Comparison of ENCODE assay signal across 25 cellular contexts in genomic region chr17:70080541-70081347, GRCh38. TPM values are rescaled to one million over a fixed set of nuclear protein-coding genes. Genes with fewer than 3 reads are reported as not detected.
DNase-seq lines count a peak whose midpoint lies in the region; ATAC-seq and TF ChIP-seq lines count a peak whose summit lies in the region.
"Had no signal": no experiment of that assay in that cellular context is flagged by ENCODE, and none has a peak within 500 bp of the region (broad histone marks: within the 10 kb centered on the region; RNA-seq: fewer than 3 reads in every experiment).

No MANE protein-coding gene starts in this region.

- H3K27ac ChIP-seq in ACC112 (ENCODE audit: low read depth, low read length) (peak overlapping the region; percentile 63), IMR-90 (ENCODE audit: insufficient read depth, low read length) (no peak overlapping the region), neuronal stem cell (replicated peaks; ENCODE audit: low read length) (no peak overlapping the region)
- H3K27ac ChIP-seq: SJCRH30, vagina had no signal

- no peak for ATAC-seq in IMR-90 (ENCODE audit: low read depth)
- no peak for ATAC-seq in HG03571 (IDR thresholded peaks at IDR 0.05; ENCODE audit: unreplicated experiment)
- no peak for ATAC-seq in HG03097 (IDR thresholded peaks at IDR 0.05; ENCODE audit: low FRiP score, unreplicated experiment)
- ATAC-seq: activated CD4-positive, CD25-positive, alpha-beta regulatory T cell treated with anti-CD3 and anti-CD28 coated beads, Interleukin-2, amount 50 U/mL, for 24 hours; naive thymus-derived CD8-positive, alpha-beta T cell had no signal

- H2BK20ac ChIP-seq in IMR-90 (ENCODE audit: low read depth, low read length): no peak overlapping the region

- TF ChIP-seq POLR2A in IMR-90 (IDR thresholded peaks at IDR 0.05; ENCODE audit: low read depth, low read length): no peak

- peaks cover 23% of the 10 kb centered on the region for H3K4me1 ChIP-seq in ACC112 (ENCODE audit: control insufficient read depth, insufficient read depth, low read length, unreplicated experiment)
- no peaks in the 10 kb centered on the region for H3K4me1 ChIP-seq in IMR-90 (ENCODE audit: control insufficient read depth, insufficient read depth, low read length)
- H3K4me1 ChIP-seq in neuronal stem cell (ENCODE audit: control insufficient read depth in 2 of 2, insufficient read depth in 1 of 2, low read depth in 1 of 2, low read length in 2 of 2): no peaks in the 10 kb centered on the region
- H3K4me1 ChIP-seq: SJCRH30, vagina had no signal

- no peak overlapping the region for H2BK12ac ChIP-seq in neuronal stem cell (ENCODE audit: low read length)

- no peak overlapping the region for H3K56ac ChIP-seq in IMR-90 (ENCODE audit: extremely low read depth, insufficient read depth, low read length)

- H4K5ac ChIP-seq in IMR-90 (ENCODE audit: low read depth, low read length): no peak overlapping the region

- H3K4ac ChIP-seq in IMR-90 (ENCODE audit: low read depth, low read length): no peak overlapping the region
- H3K4ac ChIP-seq in neuronal stem cell (ENCODE audit: low read length): no peak overlapping the region

- POLR2A ChIA-PET in IMR-90 (lab: Charles Lee; ENCODE audit: unreplicated experiment): no interaction called here

- no peak overlapping the region for H3K4me2 ChIP-seq in IMR-90 (ENCODE audit: low read depth, low read length)
- H3K4me2 ChIP-seq in neuronal stem cell (ENCODE audit: insufficient read depth, low read length, poor library complexity, severe bottlenecking): no peak overlapping the region

- dilution Hi-C loops in IMR-90 (cut with HindIII; ENCODE audit: low sequenced_read_pairs, unreplicated experiment): no loop called here

- H4K91ac ChIP-seq in IMR-90 (ENCODE audit: insufficient read depth, low read depth, low read length): no peak overlapping the region
- no peak overlapping the region for H4K91ac ChIP-seq in neuronal stem cell (ENCODE audit: low read depth, low read length, poor library complexity)

- H2AK9ac ChIP-seq in IMR-90 (replicated peaks; ENCODE audit: low read depth, low read length, poor library complexity): no peak overlapping the region

- no peak overlapping the region for H2BK15ac ChIP-seq in IMR-90 (ENCODE audit: low read depth, low read length)
- no peak overlapping the region for H2BK15ac ChIP-seq in neuronal stem cell (ENCODE audit: low read length)

- H3K9me3 ChIP-seq in IMR-90 (ENCODE audit: control insufficient read depth, insufficient read depth, low read length): no peaks in the 10 kb centered on the region
- no peaks in the 10 kb centered on the region for H3K9me3 ChIP-seq in neuronal stem cell (replicated peaks in 1 of 2; ENCODE audit: control insufficient read depth in 2 of 2, insufficient read depth in 1 of 2, low read depth in 1 of 2, low read length in 2 of 2)
- H3K9me3 ChIP-seq: SJCRH30, stomach, vagina had no signal

- no peak overlapping the region for H3K14ac ChIP-seq in IMR-90 (replicated peaks; ENCODE audit: low read depth, low read length)
- no peak overlapping the region for H3K14ac ChIP-seq in neuronal stem cell (ENCODE audit: low read length)

- H2BK5ac ChIP-seq in IMR-90 (ENCODE audit: low read depth, low read length, poor library complexity, severe bottlenecking): no peak overlapping the region
- H2BK5ac ChIP-seq in neuronal stem cell (ENCODE audit: low read length): no peak overlapping the region

- H2AFZ ChIP-seq in ACC112 (ENCODE audit: low read length, unreplicated experiment): no peak overlapping the region
- no peak overlapping the region for H2AFZ ChIP-seq in IMR-90 (replicated peaks; ENCODE audit: low read length, poor library complexity)
- no peak overlapping the region for H2AFZ ChIP-seq in neuronal stem cell (ENCODE audit: low read length)

- H3K9ac ChIP-seq in IMR-90 (ENCODE audit: low read depth, low read length) (no peak overlapping the region), neuronal stem cell (ENCODE audit: low read depth, low read length, poor library complexity) (no peak overlapping the region)

- H2AK5ac ChIP-seq in IMR-90 (ENCODE audit: low read depth, low read length) (no peak overlapping the region), neuronal stem cell (ENCODE audit: low read depth, low read length) (no peak overlapping the region)

- H3K27me3 ChIP-seq in ACC112 (ENCODE audit: insufficient read depth, low read length) (no peaks in the 10 kb centered on the region), IMR-90 (ENCODE audit: control insufficient read depth, insufficient read depth, low read length) (no peaks in the 10 kb centered on the region; the same call in 1 of the 2 replicates), neuronal stem cell (ENCODE audit: control insufficient read depth in 3 of 3, insufficient read depth in 3 of 3, low read depth in 1 of 3, low read length in 3 of 3) (no peaks in the 10 kb centered on the region)
- H3K27me3 ChIP-seq: SJCRH30, stomach, vagina had no signal

- peak; percentile 55 for DNase-seq in IMR-90
- peak; percentile 87 for DNase-seq in choroid plexus epithelial cell (ENCODE audit: low read depth)
- peak; percentile 62 for DNase-seq in myocyte (ENCODE audit: low read depth)
- no peak for DNase-seq in neuronal stem cell (ENCODE audit: low spot score)
- no peak for DNase-seq in Kasumi-1 (lab: John Stamatoyannopoulos, UW)
- DNase-seq: amniotic stem cell; COR-L47; head of caudate nucleus; immature natural killer cell; naive thymus-derived CD8-positive, alpha-beta T cell; NCI-H2081; NCI-H524 treated with DMSO at 0.1 percent for 48 hours; SJCRH30; stomach; T1000 had no signal

- H3K4me3 ChIP-seq in ACC112 (ENCODE audit: low read depth, low read length) (no peak overlapping the region), IMR-90 (ENCODE audit: insufficient read depth, low read depth, low read length) (no peak overlapping the region), choroid plexus epithelial cell (ENCODE audit: low read depth, low read length) (no peak overlapping the region), neuronal stem cell (ENCODE audit: low read length in 2 of 2) (no peak overlapping the region)
- H3K4me3 ChIP-seq: coronary artery, SJCRH30, stomach, vagina had no signal

- H3K9me1 ChIP-seq in IMR-90 (ENCODE audit: insufficient read depth, low read length): no peaks in the 10 kb centered on the region

- H3K23ac ChIP-seq in IMR-90 (ENCODE audit: low read depth, low read length): no peak overlapping the region
- no peak overlapping the region for H3K23ac ChIP-seq in neuronal stem cell (ENCODE audit: low read depth, low read length, poor library complexity)

- no TSS peak for BruUV-seq in IMR-90 (replicated peaks; lab: Mats Ljungman, UMichigan)

- in situ Hi-C loops in IMR-90 (cut with MboI; ENCODE audit: low sequenced_read_pairs): no loop called here

- no peaks in the 10 kb centered on the region for H3K79me1 ChIP-seq in IMR-90 (ENCODE audit: low read depth in 1 of 2, low read length in 2 of 2)
- H3K79me1 ChIP-seq in neuronal stem cell (ENCODE audit: low read depth, low read length): no peaks in the 10 kb centered on the region

- no peak for TF ChIP-seq CTCF in IMR-90 (conservative IDR thresholded peaks at IDR 0.05; ENCODE audit: low read depth, low read length)
- TF ChIP-seq CTCF in choroid plexus epithelial cell (conservative IDR thresholded peaks at IDR 0.05; ENCODE audit: low read depth, low read length): no peak

- intact Hi-C loops in IMR-90 (cut with micrococcal nuclease): no loop called here

- no peaks in the 10 kb centered on the region for H4K20me1 ChIP-seq in IMR-90 (ENCODE audit: insufficient read depth, low read length)

- no peak overlapping the region for H2BK120ac ChIP-seq in IMR-90 (ENCODE audit: low read depth, low read length)
- H2BK120ac ChIP-seq in neuronal stem cell (ENCODE audit: low read depth, low read length): no peak overlapping the region

- H4K8ac ChIP-seq in IMR-90 (ENCODE audit: low read depth in 2 of 2, low read length in 2 of 2) (no peak overlapping the region), neuronal stem cell (ENCODE audit: low read depth, low read length) (no peak overlapping the region)

- H3K18ac ChIP-seq in IMR-90 (ENCODE audit: low read depth, low read length) (no peak overlapping the region), neuronal stem cell (ENCODE audit: low read length) (no peak overlapping the region)

- CTCF ChIA-PET in IMR-90 (lab: Yijun Ruan, JAX): interaction anchor here (0.6 to 1.2 kb wide), 2 partner anchors 11 to 572 kb away, joined by 3 to 5 read pairs; no protein-coding TSS in a partner anchor

- no peak for TF ChIP-seq RAD21 in IMR-90 (IDR thresholded peaks at IDR 0.05; ENCODE audit: low read length)

- H3K79me2 ChIP-seq in ACC112 (ENCODE audit: control insufficient read depth, insufficient read depth, low read length, unreplicated experiment): no peaks in the 10 kb centered on the region

- no peaks in the 10 kb centered on the region for H3K36me3 ChIP-seq in ACC112 (ENCODE audit: insufficient read depth, low read length)
- H3K36me3 ChIP-seq in IMR-90 (ENCODE audit: control insufficient read depth, insufficient read depth, low read length): no peaks in the 10 kb centered on the region
- H3K36me3 ChIP-seq in neuronal stem cell (replicated peaks in 1 of 2; ENCODE audit: control insufficient read depth in 2 of 2, insufficient read depth in 2 of 2, low read length in 2 of 2): no peaks in the 10 kb centered on the region
- H3K36me3 ChIP-seq: SJCRH30, stomach, vagina had no signal

- WGBS in IMR-90 (ENCODE audit: extremely low coverage in 2 of 2, insufficient read length in 1 of 2), 2 experiments: no CpG with 5 or more reads among the region's 7 CpGs
- WGBS in neuronal stem cell (ENCODE audit: extremely low coverage in 2 of 2, insufficient read length in 2 of 2, insufficient replicate concordance in 1 of 2), 2 donors: no CpG with 5 or more reads among the region's 7 CpGs

TF ChIP-seq in IMR-90, 13 proteins besides CTCF, POLR2A, EP300 and RAD21 (continues in another document):
- TF ChIP-seq MAFK (IDR thresholded peaks at IDR 0.05; ENCODE audit: low read depth, low read length) (no peak), FOS (IDR thresholded peaks at IDR 0.05; ENCODE audit: low read depth, low read length) (no peak), NFE2L2 (IDR thresholded peaks at IDR 0.05; ENCODE audit: low read depth, low read length) (no peak), MXI1 (IDR thresholded peaks at IDR 0.05; ENCODE audit: borderline replicate concordance, low read depth, low read length) (no peak), CHD1 (IDR thresholded peaks at IDR 0.05; ENCODE audit: low read depth, low read length) (no peak), SMC3 (IDR thresholded peaks at IDR 0.05; ENCODE audit: low read depth, low read length) (no peak), BHLHE40 (IDR thresholded peaks at IDR 0.05; ENCODE audit: low read depth, low read length) (no peak)

RNA-seq across cellular contexts. Expression of gene KCNJ16, which starts 5.7 kb away (rescaled TPM):
- total RNA-seq in IMR-90 (2012; rRNA removed): not detected in 2 replicates
- not detected in 2 replicates for polyA plus RNA-seq in IMR-90 (2012; rRNA removed)
- polyA plus RNA-seq in IMR-90 (2012; cell fraction: cytosol; rRNA removed): not detected in 2 replicates
- 0.01 TPM in 1 of 2 replicates, not detected in the other for polyA plus RNA-seq in IMR-90 (2012; cell fraction: nucleus; rRNA removed; ENCODE audit: low replicate concordance)
- not detected in 2 replicates for total RNA-seq in myocyte
- 0.01 TPM for polyA plus RNA-seq in myocyte (2012)
- polyA plus RNA-seq in neuronal stem cell (2013, experiment 1 of 2): not detected
- polyA plus RNA-seq in neuronal stem cell (2013, experiment 2 of 2): not detected
- total RNA-seq: endothelial cell of umbilical vein; lung microvascular endothelial cell; naive thymus-derived CD8-positive, alpha-beta T cell; SJCRH30; vagina had no signal
- polyA plus RNA-seq: AG04450; IgD-negative memory B cell; immature natural killer cell; naive thymus-derived CD8-positive, alpha-beta T cell had no signal

Comparison
In these comparisons a context has a peak if more than half of its experiments do, and no peak if none do; other contexts are left out.
1. DNase-seq: peak in IMR-90 (single experiment), choroid plexus epithelial cell (single experiment) and myocyte (single experiment); none in neuronal stem cell (single experiment) and Kasumi-1 (0 of 2).